In the genomic region with DNA sequence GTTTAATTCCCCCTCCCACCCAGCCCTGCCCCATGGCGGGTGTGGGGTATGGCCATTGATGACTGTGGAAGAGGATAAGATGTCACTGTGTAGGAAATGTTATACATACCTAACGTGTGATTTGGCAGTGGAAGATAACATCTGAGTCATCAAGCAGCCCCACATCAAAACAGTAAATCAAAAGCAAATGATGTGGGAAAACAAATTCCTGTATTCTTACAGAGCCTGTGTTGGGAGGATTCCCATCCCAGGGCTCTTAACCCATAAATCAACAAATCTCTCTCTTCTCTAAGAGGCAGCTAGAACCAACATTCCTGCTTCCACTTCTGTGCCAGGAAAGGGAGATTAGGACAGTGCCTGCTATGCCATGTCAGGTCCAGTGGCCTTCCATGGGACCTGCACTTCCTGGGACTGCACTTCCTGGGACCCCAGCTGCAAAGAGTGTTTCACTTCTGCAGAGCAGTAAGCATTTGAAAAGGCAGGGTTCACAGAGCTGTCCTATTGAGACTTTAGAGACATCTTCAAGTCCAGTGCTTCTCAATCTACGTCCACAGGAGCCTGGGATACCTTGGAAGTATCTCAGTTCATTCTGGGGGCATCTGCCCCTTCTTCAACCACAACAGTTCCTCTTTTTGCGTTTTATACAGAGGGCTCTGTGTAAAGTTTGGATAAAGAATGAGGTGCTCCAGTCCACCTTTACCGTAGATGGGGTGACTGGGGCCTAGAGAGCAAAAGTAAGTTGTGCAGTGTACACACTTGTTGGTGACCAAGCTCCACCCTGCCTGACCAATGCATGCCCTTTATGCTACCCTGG, we compare ENCODE assay signal across 9 cellular contexts. TPM values are rescaled to one million over a fixed set of nuclear protein-coding genes. Genes with fewer than 3 reads are reported as not detected.
DNase-seq lines count a peak whose midpoint lies in the region; ATAC-seq and TF ChIP-seq lines count a peak whose summit lies in the region.
"Had no signal": no experiment of that assay in that cellular context is flagged by ENCODE, and none has a peak within 500 bp of the region (broad histone marks: within the 10 kb centered on the region; RNA-seq: fewer than 3 reads in every experiment).

No MANE protein-coding gene starts in this region.

- no peak overlapping the region for H2AK5ac ChIP-seq in trophoblast cell (ENCODE audit: low read length)

- no peak overlapping the region for H3K23ac ChIP-seq in trophoblast cell (ENCODE audit: low read length)

- DNase-seq in EH (ENCODE audit: low read depth) (peak; percentile 99), PC-9 (peak; percentile 78 to 97), epithelial cell of prostate (ENCODE audit: low read depth, low spot score) (peak; percentile 68), trophoblast cell (peak; percentile 48 to 85), DMS 273 treated with DMSO at 0.1 percent for 48 hours (lab: John Stamatoyannopoulos, UW) (no peak), GM10266 (ENCODE audit: extremely low spot score) (no peak)
- DNase-seq: NCI-H1105 treated with DMSO at 0.1 percent for 48 hours had no signal

- intact Hi-C loops in PC-9 (cut with micrococcal nuclease; ENCODE audit: unreplicated experiment): loop anchor here (1.0 kb wide), 5 partner anchors 19 to 60 kb away; partner anchors contain the start of gene ATXN7L1

- peaks cover 18% of the 10 kb centered on the region; the same call in 1 of the 2 replicates for H3F3A ChIP-seq in PC-9 (ENCODE audit: insufficient read depth, low read depth)

- H2BK12ac ChIP-seq in trophoblast cell (ENCODE audit: low read length): no peak overlapping the region

- no peak overlapping the region for H4K12ac ChIP-seq in trophoblast cell (ENCODE audit: low read depth, low read length)

- H3K4me3 ChIP-seq in PC-9: no peak overlapping the region
- H3K4me3 ChIP-seq in trophoblast cell (ENCODE audit: low read depth, low read length): no peak overlapping the region

- H2BK120ac ChIP-seq in trophoblast cell (ENCODE audit: insufficient read depth, low read length, poor library complexity): no peak overlapping the region

- no peak overlapping the region for H4K91ac ChIP-seq in trophoblast cell (ENCODE audit: low read depth, low read length)

- H2BK5ac ChIP-seq in trophoblast cell (ENCODE audit: low read depth, low read length, poor library complexity): no peak overlapping the region

- no peak overlapping the region for H3K9ac ChIP-seq in trophoblast cell (ENCODE audit: low read length)

- H3K79me1 ChIP-seq in trophoblast cell (ENCODE audit: low read length): no peaks in the 10 kb centered on the region

- H3K4me2 ChIP-seq in PC-9: peak overlapping the region; percentile 40
- no peak overlapping the region for H3K4me2 ChIP-seq in trophoblast cell (ENCODE audit: low read length)

- H3K4me1 ChIP-seq in PC-9 (replicated peaks; ENCODE audit: insufficient read depth) (peaks cover 39% of the 10 kb centered on the region), trophoblast cell (ENCODE audit: control insufficient read depth in 1 of 2, insufficient read depth in 2 of 2, low read length in 2 of 2) (peaks cover 4 to 9% of the 10 kb centered on the region in 2 experiments)

- no CpG with 5 or more reads among the region's 5 CpGs for whole genome bisulfite sequencing in trophoblast cell (ENCODE audit: extremely low coverage, insufficient coverage, insufficient read length)

- ATAC-seq in HG03139 (IDR thresholded peaks at IDR 0.05; ENCODE audit: unreplicated experiment) (no peak), HG02610 (IDR thresholded peaks at IDR 0.05; ENCODE audit: unreplicated experiment) (no peak)

- H3K27ac ChIP-seq in PC-9 (peak overlapping the region; percentile 35), epithelial cell of prostate (peak overlapping the region; percentile 37), trophoblast cell (ENCODE audit: low read depth, low read length) (no peak overlapping the region)

- CTCF ChIA-PET in PC-9 (lab: Charles Lee): interaction anchor here (0.9 kb wide), 1 partner anchor 69 kb away, joined by 4 read pairs; no protein-coding TSS in a partner anchor

- H2AFZ ChIP-seq in PC-9: no peak overlapping the region
- H2AFZ ChIP-seq in trophoblast cell (ENCODE audit: insufficient read depth, low read length, poor library complexity): no peak overlapping the region

- H3K9me2 ChIP-seq in PC-9 (ENCODE audit: insufficient read depth): no peaks in the 10 kb centered on the region

- H3K36me3 ChIP-seq in PC-9 (ENCODE audit: low read depth) (no peaks in the 10 kb centered on the region), trophoblast cell (ENCODE audit: control insufficient read depth in 1 of 2, insufficient read depth in 2 of 2, low read length in 2 of 2) (no peaks in the 10 kb centered on the region)

- no peak overlapping the region for H3K14ac ChIP-seq in trophoblast cell (ENCODE audit: low read length)

- H3K79me2 ChIP-seq in PC-9 (ENCODE audit: low read depth) (no peaks in the 10 kb centered on the region), trophoblast cell (ENCODE audit: control insufficient read depth, insufficient read depth, low read length, poor library complexity) (no peaks in the 10 kb centered on the region)

- no peak overlapping the region for H3K18ac ChIP-seq in trophoblast cell (ENCODE audit: low read length)

- BruUV-seq in PC-9 (replicated peaks; lab: Mats Ljungman, UMichigan): no TSS peak

- POLR2A ChIA-PET in PC-9 (lab: Charles Lee; ENCODE audit: unreplicated experiment): interaction anchor here (0.6 kb wide), 2 partner anchors 24 to 45 kb away, joined by 3 to 6 read pairs; no protein-coding TSS in a partner anchor

- no peak overlapping the region for H3K4ac ChIP-seq in trophoblast cell (ENCODE audit: low read depth, low read length)

- TF ChIP-seq CTCF in PC-9 (conservative IDR thresholded peaks at IDR 0.05): no peak
- TF ChIP-seq CTCF in GM10266 (IDR thresholded peaks at IDR 0.05; ENCODE audit: control insufficient read depth, insufficient read depth, low read depth, missing control alignments): no peak

- H4K20me1 ChIP-seq in PC-9 (ENCODE audit: insufficient read depth): no peaks in the 10 kb centered on the region

- no peak overlapping the region for H4K8ac ChIP-seq in trophoblast cell (ENCODE audit: low read depth, low read length)

- H3K9me3 ChIP-seq in PC-9 (ENCODE audit: insufficient read depth, low read depth) (no peaks in the 10 kb centered on the region), trophoblast cell (ENCODE audit: insufficient read depth, low read depth, low read length) (no peaks in the 10 kb centered on the region)

- no peaks in the 10 kb centered on the region for H3K27me3 ChIP-seq in PC-9 (ENCODE audit: insufficient read depth, low read depth)
- no peaks in the 10 kb centered on the region for H3K27me3 ChIP-seq in trophoblast cell (ENCODE audit: insufficient read depth, low read length)

RNA-seq across cellular contexts. Expression of gene ATXN7L1, which starts 45.8 kb away (rescaled TPM):
- total RNA-seq in PC-9 (2021): 10.8 and 14.6 TPM in 2 replicates
- polyA plus RNA-seq in trophoblast cell (2013): 4.0 TPM in 2 replicates

Comparison
In these comparisons a context has a peak if more than half of its experiments do, and no peak if none do; other contexts are left out.
1. DNase-seq: peak in EH (single experiment), PC-9 (2 of 2), epithelial cell of prostate (single experiment) and trophoblast cell (2 of 2); none in DMS 273 treated with DMSO at 0.1 percent for 48 hours (single experiment) and GM10266 (single experiment).